In the genomic region with DNA sequence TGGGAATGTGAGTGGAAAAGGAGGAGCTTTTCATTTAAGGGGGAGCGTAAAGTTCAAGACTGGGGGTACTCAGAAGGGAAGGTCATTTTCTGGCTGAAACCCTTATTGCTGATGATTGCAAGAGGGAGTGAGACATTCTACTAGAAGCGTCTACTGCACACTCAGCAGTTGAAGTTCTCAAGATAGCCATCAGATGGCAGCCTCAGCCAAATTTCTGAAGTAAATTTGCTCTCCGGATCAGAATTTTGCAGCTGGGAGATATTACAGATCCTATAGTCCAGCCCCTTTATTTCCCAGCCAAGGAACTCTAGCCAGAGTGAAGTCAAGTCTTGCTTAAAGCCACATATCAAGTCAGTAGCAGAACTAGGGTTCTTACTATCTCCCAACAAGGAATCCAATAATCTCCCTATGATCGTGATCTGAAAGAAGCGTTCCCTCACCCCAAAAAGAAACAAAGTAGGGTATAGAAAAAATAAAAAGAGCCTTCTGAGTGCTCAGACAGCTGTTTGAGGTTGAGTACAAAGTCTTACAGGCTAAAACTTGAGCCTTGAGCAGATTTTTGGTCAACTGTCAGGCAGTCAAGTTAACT, we compare ENCODE assay signal across 1 cellular context.
TF ChIP-seq lines count a peak whose summit lies in the region.

No MANE protein-coding gene starts in this region.

TF ChIP-seq in K562, 482 proteins besides CTCF, POLR2A, EP300 and RAD21 (continued from another document):
- TF ChIP-seq, protein P1, sequence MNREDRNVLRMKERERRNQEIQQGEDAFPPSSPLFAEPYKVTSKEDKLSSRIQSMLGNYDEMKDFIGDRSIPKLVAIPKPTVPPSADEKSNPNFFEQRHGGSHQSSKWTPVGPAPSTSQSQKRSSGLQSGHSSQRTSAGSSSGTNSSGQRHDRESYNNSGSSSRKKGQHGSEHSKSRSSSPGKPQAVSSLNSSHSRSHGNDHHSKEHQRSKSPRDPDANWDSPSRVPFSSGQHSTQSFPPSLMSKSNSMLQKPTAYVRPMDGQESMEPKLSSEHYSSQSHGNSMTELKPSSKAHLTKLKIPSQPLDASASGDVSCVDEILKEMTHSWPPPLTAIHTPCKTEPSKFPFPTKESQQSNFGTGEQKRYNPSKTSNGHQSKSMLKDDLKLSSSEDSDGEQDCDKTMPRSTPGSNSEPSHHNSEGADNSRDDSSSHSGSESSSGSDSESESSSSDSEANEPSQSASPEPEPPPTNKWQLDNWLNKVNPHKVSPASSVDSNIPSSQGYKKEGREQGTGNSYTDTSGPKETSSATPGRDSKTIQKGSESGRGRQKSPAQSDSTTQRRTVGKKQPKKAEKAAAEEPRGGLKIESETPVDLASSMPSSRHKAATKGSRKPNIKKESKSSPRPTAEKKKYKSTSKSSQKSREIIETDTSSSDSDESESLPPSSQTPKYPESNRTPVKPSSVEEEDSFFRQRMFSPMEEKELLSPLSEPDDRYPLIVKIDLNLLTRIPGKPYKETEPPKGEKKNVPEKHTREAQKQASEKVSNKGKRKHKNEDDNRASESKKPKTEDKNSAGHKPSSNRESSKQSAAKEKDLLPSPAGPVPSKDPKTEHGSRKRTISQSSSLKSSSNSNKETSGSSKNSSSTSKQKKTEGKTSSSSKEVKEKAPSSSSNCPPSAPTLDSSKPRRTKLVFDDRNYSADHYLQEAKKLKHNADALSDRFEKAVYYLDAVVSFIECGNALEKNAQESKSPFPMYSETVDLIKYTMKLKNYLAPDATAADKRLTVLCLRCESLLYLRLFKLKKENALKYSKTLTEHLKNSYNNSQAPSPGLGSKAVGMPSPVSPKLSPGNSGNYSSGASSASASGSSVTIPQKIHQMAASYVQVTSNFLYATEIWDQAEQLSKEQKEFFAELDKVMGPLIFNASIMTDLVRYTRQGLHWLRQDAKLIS (CRISPR knock-in tag; IDR thresholded peaks at IDR 0.05): no peak
- TF ChIP-seq ZNF212 (CRISPR knock-in tag; IDR thresholded peaks at IDR 0.05) (no peak), BRF2 (IDR thresholded peaks at IDR 0.05; ENCODE audit: borderline replicate concordance, insufficient read depth, insufficient read length) (no peak), DEAF1 (CRISPR knock-in tag; IDR thresholded peaks at IDR 0.05) (peak; percentile 42; the same call in 1 of the 2 replicates), MTA1 (IDR thresholded peaks at IDR 0.05; ENCODE audit: borderline replicate concordance) (no peak)
- TF ChIP-seq, protein P2, sequence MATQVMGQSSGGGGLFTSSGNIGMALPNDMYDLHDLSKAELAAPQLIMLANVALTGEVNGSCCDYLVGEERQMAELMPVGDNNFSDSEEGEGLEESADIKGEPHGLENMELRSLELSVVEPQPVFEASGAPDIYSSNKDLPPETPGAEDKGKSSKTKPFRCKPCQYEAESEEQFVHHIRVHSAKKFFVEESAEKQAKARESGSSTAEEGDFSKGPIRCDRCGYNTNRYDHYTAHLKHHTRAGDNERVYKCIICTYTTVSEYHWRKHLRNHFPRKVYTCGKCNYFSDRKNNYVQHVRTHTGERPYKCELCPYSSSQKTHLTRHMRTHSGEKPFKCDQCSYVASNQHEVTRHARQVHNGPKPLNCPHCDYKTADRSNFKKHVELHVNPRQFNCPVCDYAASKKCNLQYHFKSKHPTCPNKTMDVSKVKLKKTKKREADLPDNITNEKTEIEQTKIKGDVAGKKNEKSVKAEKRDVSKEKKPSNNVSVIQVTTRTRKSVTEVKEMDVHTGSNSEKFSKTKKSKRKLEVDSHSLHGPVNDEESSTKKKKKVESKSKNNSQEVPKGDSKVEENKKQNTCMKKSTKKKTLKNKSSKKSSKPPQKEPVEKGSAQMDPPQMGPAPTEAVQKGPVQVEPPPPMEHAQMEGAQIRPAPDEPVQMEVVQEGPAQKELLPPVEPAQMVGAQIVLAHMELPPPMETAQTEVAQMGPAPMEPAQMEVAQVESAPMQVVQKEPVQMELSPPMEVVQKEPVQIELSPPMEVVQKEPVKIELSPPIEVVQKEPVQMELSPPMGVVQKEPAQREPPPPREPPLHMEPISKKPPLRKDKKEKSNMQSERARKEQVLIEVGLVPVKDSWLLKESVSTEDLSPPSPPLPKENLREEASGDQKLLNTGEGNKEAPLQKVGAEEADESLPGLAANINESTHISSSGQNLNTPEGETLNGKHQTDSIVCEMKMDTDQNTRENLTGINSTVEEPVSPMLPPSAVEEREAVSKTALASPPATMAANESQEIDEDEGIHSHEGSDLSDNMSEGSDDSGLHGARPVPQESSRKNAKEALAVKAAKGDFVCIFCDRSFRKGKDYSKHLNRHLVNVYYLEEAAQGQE (CRISPR knock-in tag; IDR thresholded peaks at IDR 0.05; ENCODE audit: low read depth): no peak
TF ChIP-seq in K562: peak in this region for 4.
